In the genomic region with DNA sequence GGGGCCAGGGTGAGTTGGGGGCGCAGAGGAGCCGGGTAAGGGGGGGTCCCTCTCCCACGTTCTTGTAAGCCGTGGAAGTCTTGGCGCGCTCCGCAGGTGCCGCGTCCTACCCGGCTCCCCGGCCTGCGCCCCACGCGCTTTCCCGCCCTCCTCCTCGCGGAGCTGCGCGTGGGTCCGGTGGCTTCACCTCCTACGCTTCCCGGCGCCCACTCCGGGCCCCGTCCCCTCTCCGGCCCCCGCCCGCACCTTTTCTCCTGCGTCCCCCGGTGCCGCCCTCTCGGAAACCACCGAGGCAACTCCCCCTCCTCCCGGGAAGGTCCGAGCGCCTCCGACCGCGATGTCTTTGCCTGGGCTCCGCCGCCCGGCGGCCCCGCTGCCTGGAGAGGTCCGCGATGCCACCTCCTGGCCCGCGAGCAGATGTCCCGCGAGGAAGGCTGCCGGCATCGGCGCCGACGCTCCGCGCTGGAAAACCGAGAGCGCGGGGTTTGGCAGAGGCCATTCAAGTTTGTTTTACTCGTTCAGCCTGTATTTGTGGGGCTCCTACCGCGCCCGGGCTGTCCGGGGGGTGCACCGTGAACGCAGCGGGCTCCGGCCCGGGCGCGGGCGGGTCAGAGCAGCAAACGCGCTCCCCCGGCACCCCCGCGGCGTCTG, we compare ENCODE assay signal across 12 cellular contexts. TPM values are rescaled to one million over a fixed set of nuclear protein-coding genes. Genes with fewer than 3 reads are reported as not detected.
DNase-seq lines count a peak whose midpoint lies in the region; ATAC-seq, FAIRE-seq and TF ChIP-seq lines count a peak whose summit lies in the region.
"Had no signal": no experiment of that assay in that cellular context is flagged by ENCODE, and none has a peak within 500 bp of the region (broad histone marks: within the 10 kb centered on the region; RNA-seq: fewer than 3 reads in every experiment).

No MANE protein-coding gene starts in this region.

- H3K9me3 Mint-ChIP-seq in stimulated activated naive CD8-positive, alpha-beta T cell treated with anti-CD3 and anti-CD28 coated beads, Interleukin-15, amount 100 ng/mL, for 72 hours = no peaks in the 10 kb centered on the region
- H3K9me3 Mint-ChIP-seq: CD8-positive, alpha-beta T cell had no signal

- DNase-seq in stimulated activated naive CD8-positive, alpha-beta T cell treated with anti-CD3 and anti-CD28 coated beads, Interleukin-15, Interleukin-2, amounts not matched to agents 100 U/mL and 50 U/mL, for 24 hours = peak; percentile 15
- no peak for DNase-seq in stimulated activated naive CD8-positive, alpha-beta T cell treated with anti-CD3 and anti-CD28 coated beads, Interleukin-15, amount 100 ng/mL, for 72 hours
- DNase-seq in dorsolateral prefrontal cortex (peak in 6 of 10 donors; percentile 52 to 79 (median 59)), left colon (peak in 1 of 2 donors; percentile 34), GM12891 (ENCODE audit: insufficient read length, low spot score) (no peak), NOMO-1 (lab: John Stamatoyannopoulos, UW; ENCODE audit: unreplicated experiment in 2 of 2) (no peak)
- DNase-seq in activated T-cell treated with anti-CD3 and anti-CD28 coated beads, Interleukin-2, amount 50 U/mL, for 1 hour = no peak
- DNase-seq: activated CD4-positive, alpha-beta T cell treated with anti-CD3 and anti-CD28 coated beads, Interleukin-2, amount 50 U/mL, for 4 hours; CD8-positive, alpha-beta T cell had no signal

- peak in 54 of 56 donors; percentile 13 to 75 (median 48) for TF ChIP-seq CTCF in dorsolateral prefrontal cortex (IDR thresholded peaks at IDR 0.05 in 54 of 56, conservative IDR thresholded peaks at IDR 0.05 in 2 of 56; ENCODE audit: low read depth in 1 of 56, partially characterized antibody in 56 of 56)

- H3K4me1 Mint-ChIP-seq in stimulated activated naive CD8-positive, alpha-beta T cell treated with anti-CD3 and anti-CD28 coated beads, Interleukin-15, amount 100 ng/mL, for 72 hours = no peaks in the 10 kb centered on the region

- no peak overlapping the region for H3K27ac Mint-ChIP-seq in stimulated activated naive CD8-positive, alpha-beta T cell treated with anti-CD3 and anti-CD28 coated beads, Interleukin-15, amount 100 ng/mL, for 72 hours
- H3K27ac Mint-ChIP-seq: CD8-positive, alpha-beta T cell had no signal

- TF ChIP-seq POLR2A in GM12891 (IDR thresholded peaks at IDR 0.05; ENCODE audit: low read depth, low read length) = no peak

- intact Hi-C loops in dorsolateral prefrontal cortex (cut with DNase I) = loop anchor here (2.0 kb wide), 1 partner anchor 134 kb away; no protein-coding TSS in a partner anchor
- intact Hi-C loops in left colon (cut with DNase I, micrococcal nuclease) = loop anchor here in 1 of 2 donors (10.0 kb wide), 1 partner anchor 134 kb away; no protein-coding TSS in a partner anchor

- ATAC-seq in stimulated activated naive CD8-positive, alpha-beta T cell treated with anti-CD3 and anti-CD28 coated beads, Interleukin-15, Interleukin-2, amounts not matched to agents 100 U/mL and 50 U/mL, for 24 hours = no peak
- no peak for ATAC-seq in stimulated activated naive CD8-positive, alpha-beta T cell treated with anti-CD3 and anti-CD28 coated beads, Interleukin-15, amount 100 ng/mL, for 72 hours
- peak; percentile 73 for ATAC-seq in left colon
- ATAC-seq in GM19397 (IDR thresholded peaks at IDR 0.05; ENCODE audit: unreplicated experiment) = no peak
- ATAC-seq: CD8-positive, alpha-beta T cell had no signal

- H3K4me3 ChIP-seq in dorsolateral prefrontal cortex = peak overlapping the region in 58 of 59 donors; percentile 7 to 70 (median 53)

- peak overlapping the region in 50 of 59 donors; percentile 22 to 92 (median 84) for H3K27ac ChIP-seq in dorsolateral prefrontal cortex

- H3K27me3 ChIP-seq in dorsolateral prefrontal cortex = peaks cover 0 to 61% (median 46%) of the 10 kb centered on the region in 45 donors

- peak overlapping the region in 1 of 2 donors; percentile 50 for H3K4me3 Mint-ChIP-seq in stimulated activated naive CD8-positive, alpha-beta T cell treated with anti-CD3 and anti-CD28 coated beads, Interleukin-15, amount 100 ng/mL, for 72 hours
- H3K4me3 Mint-ChIP-seq: CD8-positive, alpha-beta T cell had no signal

- H3K27me3 Mint-ChIP-seq in stimulated activated naive CD8-positive, alpha-beta T cell treated with anti-CD3 and anti-CD28 coated beads, Interleukin-15, amount 100 ng/mL, for 72 hours = peaks cover 59% of the 10 kb centered on the region

- FAIRE-seq in GM12891 (lab: Jason Lieb, UNC) = no peak

TF ChIP-seq in GM12891, 5 proteins besides CTCF, POLR2A, EP300 and RAD21:
- TF ChIP-seq SPI1 (IDR thresholded peaks at IDR 0.05; ENCODE audit: low read depth, low read length) = no peak
- no peak for TF ChIP-seq POLR2AphosphoS5 (IDR thresholded peaks at IDR 0.05; ENCODE audit: low read depth, low read length)
- no peak for TF ChIP-seq TAF1 (IDR thresholded peaks at IDR 0.05; ENCODE audit: low read depth, low read length)
- TF ChIP-seq PAX5 (IDR thresholded peaks at IDR 0.05; ENCODE audit: insufficient read depth, low read length, severe bottlenecking) = no peak
- TF ChIP-seq POU2F2 (IDR thresholded peaks at IDR 0.05; ENCODE audit: low read depth, low read length) = no peak
TF ChIP-seq in GM12891: peak in this region for 0.

RNA-seq across cellular contexts. Expression of gene NKX6-2, which starts 2.4 kb away (rescaled TPM):
- 100 to 1,000 TPM in 23 of 120 experiments, 10 to 100 TPM in 96, 1 to 10 TPM in 1; 6.9 to 243 (median 52.2) TPM for total RNA-seq in dorsolateral prefrontal cortex
- total RNA-seq in left colon = not detected
- 0.51 TPM for polyA plus RNA-seq in GM12891 (2012; ENCODE audit: low read depth, missing spikeins)
- total RNA-seq: CD8-positive, alpha-beta T cell; NCI-H460; subcutaneous adipose tissue had no signal

Comparison
In these comparisons a context has a peak if more than half of its experiments do, and no peak if none do; other contexts are left out.
1. DNase-seq: peak in stimulated activated naive CD8-positive, alpha-beta T cell treated with anti-CD3 and anti-CD28 coated beads, Interleukin-15, Interleukin-2, amounts not matched to agents 100 U/mL and 50 U/mL, for 24 hours (single experiment) and dorsolateral prefrontal cortex (6 of 10); none in stimulated activated naive CD8-positive, alpha-beta T cell treated with anti-CD3 and anti-CD28 coated beads, Interleukin-15, amount 100 ng/mL, for 72 hours (0 of 2), GM12891 (single experiment), activated T-cell treated with anti-CD3 and anti-CD28 coated beads, Interleukin-2, amount 50 U/mL, for 1 hour (single experiment) and NOMO-1 (0 of 2).
2. RNA of gene NKX6-2, which starts 2.4 kb away (total RNA-seq): 6.9 to 243 TPM in dorsolateral prefrontal cortex; not detected in left colon; every median in the first group is over 4 times any median in the second.